ENCODE assay signal across 21 cellular contexts in genomic region chr5:139687656-139688055, GRCh38. TPM values are rescaled to one million over a fixed set of nuclear protein-coding genes. Genes with fewer than 3 reads are reported as not detected.
DNase-seq lines count a peak whose midpoint lies in the region; ATAC-seq and TF ChIP-seq lines count a peak whose summit lies in the region.
"Had no signal": no experiment of that assay in that cellular context is flagged by ENCODE, and none has a peak within 500 bp of the region (broad histone marks: within the 10 kb centered on the region; RNA-seq: fewer than 3 reads in every experiment).

No MANE protein-coding gene starts in this region.

- DNase-seq in coronary artery (ENCODE audit: low spot score) (no peak), DMS79 treated with DMSO at 0.1 percent for 48 hours (lab: John Stamatoyannopoulos, UW) (no peak), NCI-H1436 treated with DMSO at 0.1 percent for 48 hours (lab: John Stamatoyannopoulos, UW) (no peak), NCI-H524 (lab: John Stamatoyannopoulos, UW) (no peak)
- DNase-seq: activated CD4-positive, alpha-beta T cell treated with anti-CD3 and anti-CD28 coated beads for 36 hours; AML-193; central memory CD4-positive, alpha-beta T cell; GF-D8; GOT3; left lung; naive thymus-derived CD4-positive, alpha-beta T cell; NCI-H146; NCI-H2227 treated with DMSO at 0.1 percent for 48 hours; retina; SJCRH30; stimulated activated CD4-positive, alpha-beta T cell treated with anti-CD3 and anti-CD28 coated beads, Interleukin-2, amount 100 ng/mL, for 24 hours had no signal

- TF ChIP-seq RAD21 in liver (IDR thresholded peaks at IDR 0.05) = peak; percentile 61 to 69

- peaks cover 0 to 10% (median 6%) of the 10 kb centered on the region in 4 donors for H3K36me3 ChIP-seq in liver (ENCODE audit: control insufficient read depth in 4 of 4, insufficient read depth in 3 of 4, low read depth in 1 of 4, low read length in 3 of 4)

- no peaks in the 10 kb centered on the region for H3K27me3 ChIP-seq in liver (ENCODE audit: control insufficient read depth in 4 of 4, insufficient read depth in 4 of 4, low read length in 3 of 4)
- H3K27me3 ChIP-seq: SJCRH30 had no signal

- TF ChIP-seq CTCF in coronary artery (IDR thresholded peaks at IDR 0.05) (no peak), liver (IDR thresholded peaks at IDR 0.05; ENCODE audit: low read depth, low read length, missing input control) (no peak)

- peak overlapping the region; percentile 0 to 60 for H3K27ac ChIP-seq in coronary artery
- peak overlapping the region; percentile 74 to 76 for H3K27ac ChIP-seq in liver (ENCODE audit: low read depth in 1 of 2, low read length in 2 of 2)
- H3K27ac ChIP-seq: left lung, SJCRH30 had no signal

- no peak overlapping the region for H3K9ac ChIP-seq in liver (ENCODE audit: low read depth in 1 of 2, low read length in 2 of 2)

- 38% methylated on average over 6 of the region's 6 CpGs for WGBS in liver

- no peak overlapping the region for H3K4me3 ChIP-seq in coronary artery
- H3K4me3 ChIP-seq in liver (ENCODE audit: low read depth in 1 of 3, low read length in 3 of 3) = no peak overlapping the region
- H3K4me3 ChIP-seq: left lung, SJCRH30 had no signal

- H3K36me3 Mint-ChIP-seq in stimulated activated memory B cell treated with anti-CD40 and anti-IgM and Interleukin-4, amounts not matched to agents 10 μg/mL and 1 μg/mL and 100 μg/mL, for 72 hours = peaks cover 32% of the 10 kb centered on the region
- H3K36me3 Mint-ChIP-seq: activated naive CD4-positive, alpha-beta T cell treated with anti-CD3 and anti-CD28 coated beads, Interleukin-2, amount 50 U/mL, for 24 hours had no signal

- no peak overlapping the region for H3K4me3 Mint-ChIP-seq in stimulated activated memory B cell treated with anti-CD40 and anti-IgM and Interleukin-4, amounts not matched to agents 10 μg/mL and 1 μg/mL and 100 μg/mL, for 72 hours
- H3K4me3 Mint-ChIP-seq: activated CD4-positive, alpha-beta T cell treated with anti-CD3 and anti-CD28 coated beads for 36 hours; activated naive CD4-positive, alpha-beta T cell treated with anti-CD3 and anti-CD28 coated beads, Interleukin-2, amount 50 U/mL, for 24 hours; naive thymus-derived CD4-positive, alpha-beta T cell had no signal

- peaks cover 76% of the 10 kb centered on the region for H3K4me1 Mint-ChIP-seq in stimulated activated memory B cell treated with anti-CD40 and anti-IgM and Interleukin-4, amounts not matched to agents 10 μg/mL and 1 μg/mL and 100 μg/mL, for 72 hours

- no peaks in the 10 kb centered on the region for H3K9me3 Mint-ChIP-seq in stimulated activated memory B cell treated with anti-CD40 and anti-IgM and Interleukin-4, amounts not matched to agents 10 μg/mL and 1 μg/mL and 100 μg/mL, for 72 hours
- H3K9me3 Mint-ChIP-seq: activated naive CD4-positive, alpha-beta T cell treated with anti-CD3 and anti-CD28 coated beads, Interleukin-2, amount 50 U/mL, for 24 hours; naive thymus-derived CD4-positive, alpha-beta T cell had no signal

- no peaks in the 10 kb centered on the region for H3K27me3 Mint-ChIP-seq in stimulated activated memory B cell treated with anti-CD40 and anti-IgM and Interleukin-4, amounts not matched to agents 10 μg/mL and 1 μg/mL and 100 μg/mL, for 72 hours
- H3K27me3 Mint-ChIP-seq: activated CD4-positive, alpha-beta T cell treated with anti-CD3 and anti-CD28 coated beads for 36 hours; activated naive CD4-positive, alpha-beta T cell treated with anti-CD3 and anti-CD28 coated beads, Interleukin-2, amount 50 U/mL, for 24 hours had no signal

- H3K4me1 ChIP-seq in liver (ENCODE audit: control insufficient read depth in 4 of 4, insufficient read depth in 4 of 4, low read length in 3 of 4) = peaks cover 37 to 74% (median 68%) of the 10 kb centered on the region in 4 donors

- no peaks in the 10 kb centered on the region for H3K9me3 ChIP-seq in liver (ENCODE audit: control insufficient read depth in 4 of 4, low read length in 3 of 4)
- H3K9me3 ChIP-seq: left lung, SJCRH30 had no signal

- H3K27ac Mint-ChIP-seq in stimulated activated memory B cell treated with anti-CD40 and anti-IgM and Interleukin-4, amounts not matched to agents 10 μg/mL and 1 μg/mL and 100 μg/mL, for 72 hours = peak overlapping the region; percentile 75
- H3K27ac Mint-ChIP-seq: activated CD4-positive, alpha-beta T cell treated with anti-CD3 and anti-CD28 coated beads for 36 hours; activated naive CD4-positive, alpha-beta T cell treated with anti-CD3 and anti-CD28 coated beads, Interleukin-2, amount 50 U/mL, for 24 hours; naive thymus-derived CD4-positive, alpha-beta T cell had no signal

- ATAC-seq in stimulated activated memory B cell treated with anti-CD40 and anti-IgM and Interleukin-4, amounts not matched to agents 10 μg/mL and 1 μg/mL and 100 μg/mL, for 72 hours = no peak
- ATAC-seq in GM21423 (IDR thresholded peaks at IDR 0.05; ENCODE audit: unreplicated experiment) = no peak
- ATAC-seq: activated CD4-positive, alpha-beta T cell treated with anti-CD3 and anti-CD28 coated beads for 36 hours; naive thymus-derived CD4-positive, alpha-beta T cell had no signal

TF ChIP-seq in PFSK-1, 5 proteins besides CTCF, POLR2A, EP300 and RAD21:
- 0 out of 2 replicates have a peak, but pooled peaks have one; percentile 24 for TF ChIP-seq POLR2AphosphoS5 (IDR thresholded peaks at IDR 0.05; ENCODE audit: low read depth, low read length)
- no peak for TF ChIP-seq REST (IDR thresholded peaks at IDR 0.05; ENCODE audit: insufficient read depth in 1 of 2, low read depth in 2 of 2, low read length in 2 of 2)

TF ChIP-seq in liver, 16 proteins besides CTCF, POLR2A, EP300 and RAD21:
- no peak for TF ChIP-seq ATF3 (IDR thresholded peaks at IDR 0.05)
- peak in 1 of 2 donors; percentile 81 for TF ChIP-seq EGR1 (IDR thresholded peaks at IDR 0.05; ENCODE audit: low read depth in 2 of 2)
- TF ChIP-seq RXRA (IDR thresholded peaks at IDR 0.05) = peak; percentile 94 to 96
- peak; percentile 85 for TF ChIP-seq YY1 (IDR thresholded peaks at IDR 0.05)
- peak; percentile 83 for TF ChIP-seq SP1 (IDR thresholded peaks at IDR 0.05)
- peak; percentile 39 for TF ChIP-seq REST (IDR thresholded peaks at IDR 0.05)
- peak; percentile 76 for TF ChIP-seq ZBTB33 (IDR thresholded peaks at IDR 0.05)
- peak; percentile 89 to 90 for TF ChIP-seq HNF4A (conservative IDR thresholded peaks at IDR 0.05)
- TF ChIP-seq NR2F2 (IDR thresholded peaks at IDR 0.05) = peak; percentile 95
- TF ChIP-seq GABPA (IDR thresholded peaks at IDR 0.05 in 1 of 2, conservative IDR thresholded peaks at IDR 0.05 in 1 of 2) = no peak
- no peak for TF ChIP-seq TAF1 (conservative IDR thresholded peaks at IDR 0.05)
- peak; percentile 72 for TF ChIP-seq FOXA2 (IDR thresholded peaks at IDR 0.05)
- peak in 1 of 2 donors; percentile 72 for TF ChIP-seq JUND (IDR thresholded peaks at IDR 0.05)
- peak; percentile 66 for TF ChIP-seq HNF4G (IDR thresholded peaks at IDR 0.05)
- peak; percentile 87 for TF ChIP-seq MAX (IDR thresholded peaks at IDR 0.05)
- peak; percentile 78 for TF ChIP-seq FOXA1 (IDR thresholded peaks at IDR 0.05)

RNA-seq across cellular contexts. Expression of gene CXXC5, which starts 39.5 kb away (rescaled TPM):
- 145 TPM for polyA plus RNA-seq in PFSK-1 (2012; ENCODE audit: insufficient read length, low read depth)
- total RNA-seq in liver = 10 to 100 TPM; 59.1 to 78.6 TPM
- 10 to 100 TPM; 40.6 to 70.0 TPM for polyA plus RNA-seq in liver
